In genomic region chr10:130192276-130192848, GRCh38 we compare ENCODE assay signal across 2 cellular contexts.
TF ChIP-seq lines count a peak whose summit lies in the region.

No MANE protein-coding gene starts in this region.

TF ChIP-seq in SK-N-SH, 30 proteins besides CTCF, POLR2A, EP300 and RAD21 (continued from another document):
- TF ChIP-seq TAF1 (IDR thresholded peaks at IDR 0.05; ENCODE audit: borderline replicate concordance, low read depth, low read length) (no peak), USF2 (IDR thresholded peaks at IDR 0.05; ENCODE audit: borderline replicate concordance, low read depth, low read length) (no peak), POLR2AphosphoS5 (IDR thresholded peaks at IDR 0.05; ENCODE audit: low read depth, low read length) (no peak), IRF3 (IDR thresholded peaks at IDR 0.05; ENCODE audit: low read depth, low read length) (no peak), ZBTB33 (IDR thresholded peaks at IDR 0.05; ENCODE audit: borderline replicate concordance, low read depth) (no peak), USF1 (IDR thresholded peaks at IDR 0.05; ENCODE audit: borderline replicate concordance, low read depth) (no peak), MAX (IDR thresholded peaks at IDR 0.05; ENCODE audit: low read depth) (no peak), ELF1 (IDR thresholded peaks at IDR 0.05) (no peak), CHD2 (IDR thresholded peaks at IDR 0.05; ENCODE audit: low read length, partially characterized antibody) (no peak)

TF ChIP-seq in SK-N-SH treated with all-trans-retinoic acid at 6 μM for 48 hours, 23 proteins besides CTCF, POLR2A, EP300 and RAD21 (continued from another document):
- TF ChIP-seq PATZ1 (CRISPR knock-in tag; IDR thresholded peaks at IDR 0.05; ENCODE audit: borderline replicate concordance), result no peak
- TF ChIP-seq RARB (CRISPR knock-in tag; IDR thresholded peaks at IDR 0.05), result no peak
- no peak for TF ChIP-seq ZC3H10 (CRISPR knock-in tag; IDR thresholded peaks at IDR 0.05)
- TF ChIP-seq ZFP30 (CRISPR knock-in tag; IDR thresholded peaks at IDR 0.05), result no peak
